In the genomic region with DNA sequence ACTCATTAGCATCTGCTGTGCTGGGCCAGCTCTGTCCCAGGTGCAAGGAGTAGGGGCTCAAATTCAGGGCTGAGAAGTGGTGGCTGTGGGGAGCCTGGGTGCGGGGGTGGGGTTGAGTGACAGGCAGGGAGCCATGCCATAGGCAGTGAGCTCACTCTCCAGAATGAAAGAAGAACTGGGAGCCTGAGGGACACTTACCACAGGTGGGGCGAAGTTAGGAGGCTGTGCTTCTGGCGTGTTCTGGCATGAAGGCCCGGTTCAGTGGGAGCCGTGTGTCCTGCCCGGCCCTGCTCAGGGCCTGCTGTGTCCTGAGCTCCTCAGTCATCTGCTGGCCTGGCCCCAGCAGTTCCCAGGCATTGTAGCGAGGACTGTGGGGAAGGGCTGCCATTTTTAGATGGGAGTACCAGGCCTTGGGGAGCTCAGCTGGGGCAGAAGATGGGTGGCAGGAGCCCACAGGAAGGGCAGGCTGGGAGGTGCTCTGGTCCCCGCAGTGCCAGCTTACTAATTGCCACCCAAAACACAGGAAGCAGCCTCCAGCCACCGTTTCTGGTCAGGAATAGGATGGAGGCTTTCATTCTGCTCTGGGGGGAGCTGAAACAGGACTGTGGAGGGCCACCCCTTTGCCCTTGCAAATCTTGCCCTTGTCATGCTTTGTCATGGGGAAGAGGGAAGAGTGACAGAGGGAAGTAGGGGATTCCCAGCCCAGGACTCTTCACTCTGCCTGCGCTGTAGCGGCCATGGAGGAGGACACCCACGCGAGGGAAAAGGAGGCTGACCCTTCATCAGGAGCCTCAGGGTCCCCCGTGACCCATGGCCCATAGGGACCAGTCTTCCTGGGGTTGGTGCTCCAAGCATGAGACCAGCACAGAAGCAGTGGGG, we compare ENCODE assay signal across 9 cellular contexts.
DNase-seq lines count a peak whose midpoint lies in the region; ATAC-seq and TF ChIP-seq lines count a peak whose summit lies in the region.
"Had no signal": no experiment of that assay in that cellular context is flagged by ENCODE, and none has a peak within 500 bp of the region (broad histone marks: within the 10 kb centered on the region; RNA-seq: fewer than 3 reads in every experiment).

No MANE protein-coding gene starts in this region.

- H3K27ac Mint-ChIP-seq in T-helper 2 cell treated with Interferon-gamma antibody and Interleukin-4, amounts not matched to agents 5 μg/mL and 100 μg/mL, for 36 hours: peak overlapping the region; percentile 86

- H3K4me1 Mint-ChIP-seq in T-helper 2 cell treated with Interferon-gamma antibody and Interleukin-4, amounts not matched to agents 5 μg/mL and 100 μg/mL, for 36 hours (ENCODE audit: low read depth): peaks cover 57% of the 10 kb centered on the region

- no peaks in the 10 kb centered on the region for H3K27me3 Mint-ChIP-seq in T-helper 2 cell treated with Interferon-gamma antibody and Interleukin-4, amounts not matched to agents 5 μg/mL and 100 μg/mL, for 36 hours (ENCODE audit: low read depth)

- no peak for TF ChIP-seq CTCF in esophagus muscularis mucosa (IDR thresholded peaks at IDR 0.05)
- no peak for TF ChIP-seq CTCF in spleen (IDR thresholded peaks at IDR 0.05 in 8 of 11, conservative IDR thresholded peaks at IDR 0.05 in 3 of 11)

- H3K4me3 ChIP-seq in esophagus muscularis mucosa (no peak overlapping the region), spleen (peak overlapping the region in 5 of 8 donors; percentile 10 to 64 (median 32))

- no peak for TF ChIP-seq EP300 in esophagus muscularis mucosa (IDR thresholded peaks at IDR 0.05)

- peak overlapping the region; percentile 58 to 77 (median 64) for H3K27ac ChIP-seq in esophagus muscularis mucosa (replicated peaks in 1 of 4)
- H3K27ac ChIP-seq in spleen: peak overlapping the region; percentile 86 to 95 (median 91)

- no peak for TF ChIP-seq POLR2A in esophagus muscularis mucosa (IDR thresholded peaks at IDR 0.05; ENCODE audit: low read depth)
- TF ChIP-seq POLR2A in spleen (IDR thresholded peaks at IDR 0.05): no peak

- peaks cover 0 to 23% (median 0%) of the 10 kb centered on the region in 4 donors for H3K27me3 ChIP-seq in esophagus muscularis mucosa
- H3K27me3 ChIP-seq in spleen (replicated peaks in 1 of 7): no peaks in the 10 kb centered on the region

- WGBS in esophagus muscularis mucosa: 69% methylated on average over 11 of the region's 14 CpGs
- 29 to 41% (median 35%) methylated on average over 11 to 14 of the region's 14 CpGs for WGBS in spleen, 5 donors

- peak overlapping the region; percentile 64 for H3K4me3 Mint-ChIP-seq in T-helper 2 cell treated with Interferon-gamma antibody and Interleukin-4, amounts not matched to agents 5 μg/mL and 100 μg/mL, for 36 hours

- intact Hi-C loops in esophagus muscularis mucosa (cut with DNase I): no loop called here
- intact Hi-C loops in spleen (cut with DNase I; ENCODE audit: low total_unique reads): no loop called here

- no peaks in the 10 kb centered on the region for H3K9me3 Mint-ChIP-seq in T-helper 2 cell treated with Interferon-gamma antibody and Interleukin-4, amounts not matched to agents 5 μg/mL and 100 μg/mL, for 36 hours

- H3K4me1 ChIP-seq in esophagus muscularis mucosa (peaks cover 16 to 42% (median 35%) of the 10 kb centered on the region in 4 donors), spleen (peaks cover 47 to 93% (median 64%) of the 10 kb centered on the region in 6 donors)

- ATAC-seq in GM18498 (IDR thresholded peaks at IDR 0.05; ENCODE audit: unreplicated experiment) (peak; percentile 26), HG02798 (IDR thresholded peaks at IDR 0.05; ENCODE audit: poor library complexity, unreplicated experiment) (peak; percentile 39)
- ATAC-seq: HCT116 had no signal

- H3K36me3 ChIP-seq in esophagus muscularis mucosa (peaks cover 0 to 87% (median 18%) of the 10 kb centered on the region in 4 donors), spleen (peaks cover 4 to 77% (median 44%) of the 10 kb centered on the region in 6 donors)

- H3K36me3 Mint-ChIP-seq in T-helper 2 cell treated with Interferon-gamma antibody and Interleukin-4, amounts not matched to agents 5 μg/mL and 100 μg/mL, for 36 hours (ENCODE audit: low read depth): peaks cover 63% of the 10 kb centered on the region

- peak; percentile 33 for DNase-seq in T-helper 2 cell treated with Interferon-gamma antibody and Interleukin-4, amounts not matched to agents 5 μg/mL and 100 μg/mL, for 36 hours (ENCODE audit: low spot score)
- no peak for DNase-seq in esophagus muscularis mucosa (ENCODE audit: extremely low spot score)
- DNase-seq in spleen: peak; percentile 88
- no peak for DNase-seq in NOMO-1 treated with dmso at 0.1 percent for 144 hours (lab: John Stamatoyannopoulos, UW; ENCODE audit: unreplicated experiment)
- DNase-seq in NCI-H1417 treated with DMSO at 0.1 percent for 48 hours (lab: John Stamatoyannopoulos, UW): no peak
- DNase-seq in NCI-H748 (lab: John Stamatoyannopoulos, UW; ENCODE audit: unreplicated experiment): no peak

- H3K9me3 ChIP-seq in esophagus muscularis mucosa (no peaks in the 10 kb centered on the region), spleen (no peaks in the 10 kb centered on the region)

Comparison
In these comparisons a context has a peak if more than half of its experiments do, and no peak if none do; other contexts are left out.
1. DNase-seq: peak in T-helper 2 cell treated with Interferon-gamma antibody and Interleukin-4, amounts not matched to agents 5 μg/mL and 100 μg/mL, for 36 hours (single experiment) and spleen (single experiment); none in esophagus muscularis mucosa (single experiment), NOMO-1 treated with dmso at 0.1 percent for 144 hours (single experiment), NCI-H1417 treated with DMSO at 0.1 percent for 48 hours (single experiment) and NCI-H748 (single experiment).
2. H3K4me3 ChIP-seq: peak in spleen (5 of 8); none in esophagus muscularis mucosa (0 of 4).